In genomic region chr12:108457006-108457733, GRCh38 we compare ENCODE assay signal across 9 cellular contexts. TPM values are rescaled to one million over a fixed set of nuclear protein-coding genes. Genes with fewer than 3 reads are reported as not detected.
A peak's percentile ranks its signal among the peaks of the same experiment; 100 is the strongest.
DNase-seq lines count a peak whose midpoint lies in the region; ATAC-seq and TF ChIP-seq lines count a peak whose summit lies in the region.
"Had no signal": no experiment of that assay in that cellular context is flagged by ENCODE, and none has a peak within 500 bp of the region (broad histone marks: within the 10 kb centered on the region; RNA-seq: fewer than 3 reads in every experiment).

No MANE protein-coding gene starts in this region.

- no peak overlapping the region for H3K27ac Mint-ChIP-seq in activated CD8-positive, alpha-beta memory T cell treated with anti-CD3 and anti-CD28 coated beads, Interleukin-2, amount 10 ng/mL, durations not matched to agents 7 days and 5 days
- no peak overlapping the region for H3K27ac Mint-ChIP-seq in effector memory CD8-positive, alpha-beta T cell
- H3K27ac Mint-ChIP-seq in memory B cell, result no peak overlapping the region

- no peaks in the 10 kb centered on the region for H3K9me3 ChIP-seq in PC-3 (ENCODE audit: low read length)

- H3K4me3 Mint-ChIP-seq in activated CD8-positive, alpha-beta memory T cell treated with anti-CD3 and anti-CD28 coated beads, Interleukin-2, amount 10 ng/mL, durations not matched to agents 7 days and 5 days, result no peak overlapping the region
- no peak overlapping the region for H3K4me3 Mint-ChIP-seq in effector memory CD8-positive, alpha-beta T cell
- H3K4me3 Mint-ChIP-seq in memory B cell, result no peak overlapping the region
- H3K4me3 Mint-ChIP-seq: central memory CD8-positive, alpha-beta T cell had no signal

- intact Hi-C loops in PC-3 (cut with micrococcal nuclease), result no loop called here

- BruUV-seq in PC-3 (replicated peaks; lab: Mats Ljungman, UMichigan), result no TSS peak

- POLR2A ChIA-PET in PC-3 (lab: Charles Lee; ENCODE audit: unreplicated experiment), result no interaction called here

- H3K27ac ChIP-seq in PC-3 (ENCODE audit: low read length), result no peak overlapping the region

- CTCF ChIA-PET in activated CD8-positive, alpha-beta memory T cell treated with anti-CD3 and anti-CD28 coated beads, Interleukin-2, amount 10 ng/mL, durations not matched to agents 7 days and 5 days (lab: Charles Lee), result interaction anchor here (0.6 to 1.6 kb wide), 7 partner anchors 8 to 781 kb away, joined by 3 to 4 read pairs (median 3); no protein-coding TSS in a partner anchor
- CTCF ChIA-PET in PC-3 (lab: Charles Lee), result no interaction called here

- no peaks in the 10 kb centered on the region for H3K79me2 ChIP-seq in PC-3 (ENCODE audit: low read length)

- H3K9me3 Mint-ChIP-seq in activated CD8-positive, alpha-beta memory T cell treated with anti-CD3 and anti-CD28 coated beads, Interleukin-2, amount 10 ng/mL, durations not matched to agents 7 days and 5 days (ENCODE audit: low read depth), result no peaks in the 10 kb centered on the region
- no peaks in the 10 kb centered on the region for H3K9me3 Mint-ChIP-seq in effector memory CD8-positive, alpha-beta T cell
- H3K9me3 Mint-ChIP-seq in memory B cell, result no peaks in the 10 kb centered on the region
- H3K9me3 Mint-ChIP-seq: central memory CD8-positive, alpha-beta T cell had no signal

- ATAC-seq in activated CD8-positive, alpha-beta memory T cell treated with anti-CD3 and anti-CD28 coated beads, Interleukin-2, amount 10 ng/mL, durations not matched to agents 7 days and 5 days, result peak; percentile 49
- peak; percentile 92 for ATAC-seq in PC-3
- ATAC-seq in effector memory CD8-positive, alpha-beta T cell (replicated peaks), result peak; percentile 43
- ATAC-seq in memory B cell (ENCODE audit: low read depth), result peak; percentile 58
- no peak for ATAC-seq in HG03460 (IDR thresholded peaks at IDR 0.05; ENCODE audit: unreplicated experiment)

- H2AFZ ChIP-seq in PC-3 (ENCODE audit: low read length), result no peak overlapping the region

- H3K27me3 Mint-ChIP-seq in activated CD8-positive, alpha-beta memory T cell treated with anti-CD3 and anti-CD28 coated beads, Interleukin-2, amount 10 ng/mL, durations not matched to agents 7 days and 5 days, result peaks cover 22% of the 10 kb centered on the region
- peaks cover 52 to 72% of the 10 kb centered on the region in 2 donors for H3K27me3 Mint-ChIP-seq in effector memory CD8-positive, alpha-beta T cell
- peaks cover 10% of the 10 kb centered on the region for H3K27me3 Mint-ChIP-seq in memory B cell

- H3K4me2 ChIP-seq in PC-3 (ENCODE audit: low read length), result no peak overlapping the region

- DNase-seq in activated CD8-positive, alpha-beta memory T cell treated with anti-CD3 and anti-CD28 coated beads, Interleukin-2, amount 10 ng/mL, durations not matched to agents 7 days and 5 days, result no peak
- DNase-seq in activated CD8-positive, alpha-beta memory T cell treated with anti-CD3 and anti-CD28 coated beads, Interleukin-2, amount 50 U/mL, for 48 hours, result no peak
- DNase-seq in KG1 (lab: John Stamatoyannopoulos, UW) (peak; percentile 6), PC-3 (peak; percentile 73), memory B cell (ENCODE audit: low spot score in 2 of 2) (peak in 1 of 2 donors; percentile 23)
- DNase-seq in effector memory CD8-positive, alpha-beta T cell, result peak in 1 of 3 experiments; percentile 11
- no peak for DNase-seq in activated T-cell treated with anti-CD3 and anti-CD28 coated beads, Interleukin-2, amount 50 U/mL, for 48 hours

- no peaks in the 10 kb centered on the region for H3K36me3 ChIP-seq in PC-3 (ENCODE audit: low read depth, low read length)

- H3K4me3 ChIP-seq in PC-3 (ENCODE audit: low read length), result no peak overlapping the region

- H3K9ac ChIP-seq in PC-3 (ENCODE audit: low read length), result no peak overlapping the region

- no peaks in the 10 kb centered on the region for H3K4me1 Mint-ChIP-seq in activated CD8-positive, alpha-beta memory T cell treated with anti-CD3 and anti-CD28 coated beads, Interleukin-2, amount 10 ng/mL, durations not matched to agents 7 days and 5 days
- H3K4me1 Mint-ChIP-seq in effector memory CD8-positive, alpha-beta T cell (ENCODE audit: low read depth in 2 of 2), result no peaks in the 10 kb centered on the region
- H3K4me1 Mint-ChIP-seq in memory B cell, result no peaks in the 10 kb centered on the region
- H3K4me1 Mint-ChIP-seq: central memory CD8-positive, alpha-beta T cell had no signal

- peak; percentile 86 for TF ChIP-seq CTCF in PC-3 (conservative IDR thresholded peaks at IDR 0.05; ENCODE audit: low read depth, low read length)

- H3K4me1 ChIP-seq in PC-3 (ENCODE audit: insufficient read depth, low read length), result no peaks in the 10 kb centered on the region

- H3K27me3 ChIP-seq in PC-3 (ENCODE audit: low read length), result peaks cover 56% of the 10 kb centered on the region

- no peaks in the 10 kb centered on the region for H3K9me2 ChIP-seq in PC-3 (replicated peaks; ENCODE audit: low read length)

- H3K36me3 Mint-ChIP-seq in activated CD8-positive, alpha-beta memory T cell treated with anti-CD3 and anti-CD28 coated beads, Interleukin-2, amount 10 ng/mL, durations not matched to agents 7 days and 5 days, result no peaks in the 10 kb centered on the region
- no peaks in the 10 kb centered on the region for H3K36me3 Mint-ChIP-seq in effector memory CD8-positive, alpha-beta T cell (ENCODE audit: insufficient read depth)
- no peaks in the 10 kb centered on the region for H3K36me3 Mint-ChIP-seq in memory B cell

- no peaks in the 10 kb centered on the region for H4K20me1 ChIP-seq in PC-3 (ENCODE audit: low read length)

- no peaks in the 10 kb centered on the region for H3F3A ChIP-seq in PC-3 (ENCODE audit: low read length, unreplicated experiment)

RNA-seq across cellular contexts. Expression of gene FICD, which starts 57.9 kb away (rescaled TPM):
- total RNA-seq in activated CD8-positive, alpha-beta memory T cell treated with anti-CD3 and anti-CD28 coated beads, Interleukin-2, amount 10 ng/mL, durations not matched to agents 7 days and 5 days, result 1 to 10 TPM; 5.8 to 6.1 TPM
- 6.4 and 18.5 TPM in 2 replicates for total RNA-seq in PC-3 (2014; rRNA removed)

Comparison
In these comparisons a context has a peak if more than half of its experiments do, and no peak if none do; other contexts are left out.
1. DNase-seq: peak in KG1 (single experiment) and PC-3 (single experiment); none in activated CD8-positive, alpha-beta memory T cell treated with anti-CD3 and anti-CD28 coated beads, Interleukin-2, amount 10 ng/mL, durations not matched to agents 7 days and 5 days (single experiment), activated CD8-positive, alpha-beta memory T cell treated with anti-CD3 and anti-CD28 coated beads, Interleukin-2, amount 50 U/mL, for 48 hours (single experiment) and activated T-cell treated with anti-CD3 and anti-CD28 coated beads, Interleukin-2, amount 50 U/mL, for 48 hours (0 of 2).